Comparison of ENCODE assay signal across 1 cellular context in the genomic region with DNA sequence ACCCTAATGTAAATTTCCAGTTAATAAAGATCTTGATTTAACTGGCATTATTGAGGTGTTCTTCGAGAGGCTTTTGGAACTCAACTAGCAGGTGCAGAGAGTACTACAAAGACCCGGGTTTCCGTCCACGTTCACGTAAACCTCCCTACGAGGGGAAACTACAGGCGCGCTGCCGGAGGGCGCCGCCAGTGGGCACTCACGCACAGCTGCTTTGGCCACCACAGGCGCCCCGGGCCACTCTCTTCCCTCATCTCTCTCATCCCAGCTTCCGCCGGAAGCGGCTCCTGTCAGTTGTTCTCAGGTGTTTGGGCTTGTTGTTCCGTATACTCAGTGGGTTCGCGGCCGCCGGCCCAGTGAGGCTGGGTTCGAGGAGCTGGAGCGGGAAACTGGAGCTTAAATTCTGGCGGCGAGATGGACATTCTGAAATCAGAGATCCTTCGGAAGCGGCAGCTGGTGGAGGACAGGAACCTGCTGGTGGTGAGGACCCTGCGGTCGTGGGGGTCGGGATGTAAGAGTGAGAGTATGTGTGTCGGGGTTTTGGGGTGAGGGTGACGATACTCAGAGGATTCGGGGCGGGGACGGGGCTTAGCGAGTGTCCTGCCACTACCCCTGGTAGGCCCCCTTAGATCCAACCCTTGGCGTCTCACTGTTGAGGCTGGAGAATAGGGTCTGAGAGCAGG.
A peak's percentile ranks its signal among the peaks of the same experiment; 100 is the strongest.
TF ChIP-seq lines count a peak whose summit lies in the region.

Gene PRPF18, plus strand, starts transcription at position 290 of the 680 bp plus-strand sequence. Its CDS starts 122 bp downstream, at position 412.

TF ChIP-seq in HEK293, 187 proteins besides CTCF, POLR2A, EP300 and RAD21 (continued from another document and continues in another):
- no peak for TF ChIP-seq ZNF354C (tag by site-specific recombination; IDR thresholded peaks at IDR 0.05; ENCODE audit: borderline replicate concordance, low read depth)
- TF ChIP-seq, protein P1, sequence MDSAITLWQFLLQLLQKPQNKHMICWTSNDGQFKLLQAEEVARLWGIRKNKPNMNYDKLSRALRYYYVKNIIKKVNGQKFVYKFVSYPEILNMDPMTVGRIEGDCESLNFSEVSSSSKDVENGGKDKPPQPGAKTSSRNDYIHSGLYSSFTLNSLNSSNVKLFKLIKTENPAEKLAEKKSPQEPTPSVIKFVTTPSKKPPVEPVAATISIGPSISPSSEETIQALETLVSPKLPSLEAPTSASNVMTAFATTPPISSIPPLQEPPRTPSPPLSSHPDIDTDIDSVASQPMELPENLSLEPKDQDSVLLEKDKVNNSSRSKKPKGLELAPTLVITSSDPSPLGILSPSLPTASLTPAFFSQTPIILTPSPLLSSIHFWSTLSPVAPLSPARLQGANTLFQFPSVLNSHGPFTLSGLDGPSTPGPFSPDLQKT (IDR thresholded peaks at IDR 0.05; ENCODE audit: borderline replicate concordance, low read depth, low read length), result no peak
- TF ChIP-seq ZNF596 (tag by site-specific recombination; IDR thresholded peaks at IDR 0.05), result no peak
- TF ChIP-seq, protein P2, sequence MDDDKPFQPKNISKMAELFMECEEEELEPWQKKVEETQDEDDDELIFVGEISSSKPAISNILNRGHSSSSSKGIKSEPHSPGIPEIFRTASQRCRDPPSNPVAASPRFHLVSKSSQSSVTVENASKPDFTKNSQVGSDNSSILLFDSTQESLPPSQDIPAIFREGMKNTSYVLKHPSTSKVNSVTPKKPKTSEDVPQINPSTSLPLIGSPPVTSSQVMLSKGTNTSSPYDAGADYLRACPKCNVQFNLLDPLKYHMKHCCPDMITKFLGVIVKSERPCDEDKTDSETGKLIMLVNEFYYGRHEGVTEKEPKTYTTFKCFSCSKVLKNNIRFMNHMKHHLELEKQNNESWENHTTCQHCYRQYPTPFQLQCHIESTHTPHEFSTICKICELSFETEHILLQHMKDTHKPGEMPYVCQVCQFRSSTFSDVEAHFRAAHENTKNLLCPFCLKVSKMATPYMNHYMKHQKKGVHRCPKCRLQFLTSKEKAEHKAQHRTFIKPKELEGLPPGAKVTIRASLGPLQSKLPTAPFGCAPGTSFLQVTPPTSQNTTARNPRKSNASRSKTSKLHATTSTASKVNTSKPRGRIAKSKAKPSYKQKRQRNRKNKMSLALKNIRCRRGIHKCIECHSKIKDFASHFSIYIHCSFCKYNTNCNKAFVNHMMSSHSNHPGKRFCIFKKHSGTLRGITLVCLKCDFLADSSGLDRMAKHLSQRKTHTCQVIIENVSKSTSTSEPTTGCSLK (tag by site-specific recombination; IDR thresholded peaks at IDR 0.05), result no peak
- TF ChIP-seq, protein P3, sequence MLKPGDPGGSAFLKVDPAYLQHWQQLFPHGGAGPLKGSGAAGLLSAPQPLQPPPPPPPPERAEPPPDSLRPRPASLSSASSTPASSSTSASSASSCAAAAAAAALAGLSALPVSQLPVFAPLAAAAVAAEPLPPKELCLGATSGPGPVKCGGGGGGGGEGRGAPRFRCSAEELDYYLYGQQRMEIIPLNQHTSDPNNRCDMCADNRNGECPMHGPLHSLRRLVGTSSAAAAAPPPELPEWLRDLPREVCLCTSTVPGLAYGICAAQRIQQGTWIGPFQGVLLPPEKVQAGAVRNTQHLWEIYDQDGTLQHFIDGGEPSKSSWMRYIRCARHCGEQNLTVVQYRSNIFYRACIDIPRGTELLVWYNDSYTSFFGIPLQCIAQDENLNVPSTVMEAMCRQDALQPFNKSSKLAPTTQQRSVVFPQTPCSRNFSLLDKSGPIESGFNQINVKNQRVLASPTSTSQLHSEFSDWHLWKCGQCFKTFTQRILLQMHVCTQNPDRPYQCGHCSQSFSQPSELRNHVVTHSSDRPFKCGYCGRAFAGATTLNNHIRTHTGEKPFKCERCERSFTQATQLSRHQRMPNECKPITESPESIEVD (tag by site-specific recombination; IDR thresholded peaks at IDR 0.05), result no peak
- 0 out of 2 replicates have a peak, but pooled peaks have one; percentile 17 for TF ChIP-seq ZNF623 (tag by site-specific recombination; IDR thresholded peaks at IDR 0.05)
- no peak for TF ChIP-seq ZNF239 (tag by site-specific recombination; IDR thresholded peaks at IDR 0.05)
- no peak for TF ChIP-seq ZNF404 (tag by site-specific recombination; IDR thresholded peaks at IDR 0.05)
- peak; percentile 76; the same call in 1 of the 2 replicates for TF ChIP-seq ZFP37 (tag by site-specific recombination; IDR thresholded peaks at IDR 0.05)
- peak; percentile 37; the same call in 1 of the 2 replicates for TF ChIP-seq GLIS2 (tag by site-specific recombination; IDR thresholded peaks at IDR 0.05)
- TF ChIP-seq GLIS1 (tag by site-specific recombination; IDR thresholded peaks at IDR 0.05), result peak; percentile 57; the same call in 1 of the 2 replicates
- TF ChIP-seq ZNF202 (tag by site-specific recombination; IDR thresholded peaks at IDR 0.05; ENCODE audit: borderline replicate concordance), result no peak
- TF ChIP-seq ZNF843 (tag by site-specific recombination; IDR thresholded peaks at IDR 0.05), result peak; percentile 57
- 0 out of 2 replicates have a peak, but pooled peaks have one; percentile 51 for TF ChIP-seq ZFP69B (tag by site-specific recombination; IDR thresholded peaks at IDR 0.05)
- TF ChIP-seq, protein P4, sequence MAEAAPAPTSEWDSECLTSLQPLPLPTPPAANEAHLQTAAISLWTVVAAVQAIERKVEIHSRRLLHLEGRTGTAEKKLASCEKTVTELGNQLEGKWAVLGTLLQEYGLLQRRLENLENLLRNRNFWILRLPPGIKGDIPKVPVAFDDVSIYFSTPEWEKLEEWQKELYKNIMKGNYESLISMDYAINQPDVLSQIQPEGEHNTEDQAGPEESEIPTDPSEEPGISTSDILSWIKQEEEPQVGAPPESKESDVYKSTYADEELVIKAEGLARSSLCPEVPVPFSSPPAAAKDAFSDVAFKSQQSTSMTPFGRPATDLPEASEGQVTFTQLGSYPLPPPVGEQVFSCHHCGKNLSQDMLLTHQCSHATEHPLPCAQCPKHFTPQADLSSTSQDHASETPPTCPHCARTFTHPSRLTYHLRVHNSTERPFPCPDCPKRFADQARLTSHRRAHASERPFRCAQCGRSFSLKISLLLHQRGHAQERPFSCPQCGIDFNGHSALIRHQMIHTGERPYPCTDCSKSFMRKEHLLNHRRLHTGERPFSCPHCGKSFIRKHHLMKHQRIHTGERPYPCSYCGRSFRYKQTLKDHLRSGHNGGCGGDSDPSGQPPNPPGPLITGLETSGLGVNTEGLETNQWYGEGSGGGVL (tag by site-specific recombination; IDR thresholded peaks at IDR 0.05), result no peak
- TF ChIP-seq ZNF48 (tag by site-specific recombination; IDR thresholded peaks at IDR 0.05), result no peak
- TF ChIP-seq ZNF157 (tag by site-specific recombination; IDR thresholded peaks at IDR 0.05), result no peak
- TF ChIP-seq ZEB2 (tag by site-specific recombination; IDR thresholded peaks at IDR 0.05), result peak; percentile 72
- TF ChIP-seq ZNF837 (tag by site-specific recombination; IDR thresholded peaks at IDR 0.05), result no peak
- TF ChIP-seq FEZF1 (tag by site-specific recombination; IDR thresholded peaks at IDR 0.05), result no peak
- TF ChIP-seq ZNF677 (tag by site-specific recombination; IDR thresholded peaks at IDR 0.05), result no peak
- no peak for TF ChIP-seq ZNF302 (tag by site-specific recombination; IDR thresholded peaks at IDR 0.05; ENCODE audit: low read depth)
- peak; percentile 29; the same call in 1 of the 2 replicates for TF ChIP-seq ZNF558 (tag by site-specific recombination; IDR thresholded peaks at IDR 0.05)
- TF ChIP-seq ZNF366 (tag by site-specific recombination; conservative IDR thresholded peaks at IDR 0.05), result no peak
- TF ChIP-seq, protein P5, sequence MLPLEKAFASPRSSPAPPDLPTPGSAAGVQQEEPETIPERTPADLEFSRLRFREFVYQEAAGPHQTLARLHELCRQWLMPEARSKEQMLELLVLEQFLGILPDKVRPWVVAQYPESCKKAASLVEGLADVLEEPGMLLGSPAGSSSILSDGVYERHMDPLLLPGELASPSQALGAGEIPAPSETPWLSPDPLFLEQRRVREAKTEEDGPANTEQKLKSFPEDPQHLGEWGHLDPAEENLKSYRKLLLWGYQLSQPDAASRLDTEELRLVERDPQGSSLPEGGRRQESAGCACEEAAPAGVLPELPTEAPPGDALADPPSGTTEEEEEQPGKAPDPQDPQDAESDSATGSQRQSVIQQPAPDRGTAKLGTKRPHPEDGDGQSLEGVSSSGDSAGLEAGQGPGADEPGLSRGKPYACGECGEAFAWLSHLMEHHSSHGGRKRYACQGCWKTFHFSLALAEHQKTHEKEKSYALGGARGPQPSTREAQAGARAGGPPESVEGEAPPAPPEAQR (tag by site-specific recombination; IDR thresholded peaks at IDR 0.05), result no peak
- no peak for TF ChIP-seq GLI4 (tag by site-specific recombination; IDR thresholded peaks at IDR 0.05)
- no peak for TF ChIP-seq ZBTB10 (tag by site-specific recombination; IDR thresholded peaks at IDR 0.05)
- peak; percentile 62; the same call in 1 of the 2 replicates for TF ChIP-seq ZBTB6 (tag by site-specific recombination; IDR thresholded peaks at IDR 0.05)
- no peak for TF ChIP-seq ZNF132 (tag by site-specific recombination; IDR thresholded peaks at IDR 0.05; ENCODE audit: borderline replicate concordance)
- TF ChIP-seq, protein P6, sequence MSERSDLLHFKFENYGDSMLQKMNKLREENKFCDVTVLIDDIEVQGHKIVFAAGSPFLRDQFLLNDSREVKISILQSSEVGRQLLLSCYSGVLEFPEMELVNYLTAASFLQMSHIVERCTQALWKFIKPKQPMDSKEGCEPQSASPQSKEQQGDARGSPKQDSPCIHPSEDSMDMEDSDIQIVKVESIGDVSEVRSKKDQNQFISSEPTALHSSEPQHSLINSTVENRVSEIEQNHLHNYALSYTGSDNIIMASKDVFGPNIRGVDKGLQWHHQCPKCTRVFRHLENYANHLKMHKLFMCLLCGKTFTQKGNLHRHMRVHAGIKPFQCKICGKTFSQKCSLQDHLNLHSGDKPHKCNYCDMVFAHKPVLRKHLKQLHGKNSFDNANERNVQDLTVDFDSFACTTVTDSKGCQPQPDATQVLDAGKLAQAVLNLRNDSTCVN (tag by site-specific recombination; optimal IDR thresholded peaks at IDR 0.05), result peak; percentile 37
- TF ChIP-seq MEIS1 (CRISPR knock-in tag; IDR thresholded peaks at IDR 0.05; ENCODE audit: borderline replicate concordance), result no peak
- no peak; the same call in 1 of the 2 replicates for TF ChIP-seq TSHZ1 (tag by site-specific recombination; IDR thresholded peaks at IDR 0.05; ENCODE audit: borderline replicate concordance)
- TF ChIP-seq, protein P7, sequence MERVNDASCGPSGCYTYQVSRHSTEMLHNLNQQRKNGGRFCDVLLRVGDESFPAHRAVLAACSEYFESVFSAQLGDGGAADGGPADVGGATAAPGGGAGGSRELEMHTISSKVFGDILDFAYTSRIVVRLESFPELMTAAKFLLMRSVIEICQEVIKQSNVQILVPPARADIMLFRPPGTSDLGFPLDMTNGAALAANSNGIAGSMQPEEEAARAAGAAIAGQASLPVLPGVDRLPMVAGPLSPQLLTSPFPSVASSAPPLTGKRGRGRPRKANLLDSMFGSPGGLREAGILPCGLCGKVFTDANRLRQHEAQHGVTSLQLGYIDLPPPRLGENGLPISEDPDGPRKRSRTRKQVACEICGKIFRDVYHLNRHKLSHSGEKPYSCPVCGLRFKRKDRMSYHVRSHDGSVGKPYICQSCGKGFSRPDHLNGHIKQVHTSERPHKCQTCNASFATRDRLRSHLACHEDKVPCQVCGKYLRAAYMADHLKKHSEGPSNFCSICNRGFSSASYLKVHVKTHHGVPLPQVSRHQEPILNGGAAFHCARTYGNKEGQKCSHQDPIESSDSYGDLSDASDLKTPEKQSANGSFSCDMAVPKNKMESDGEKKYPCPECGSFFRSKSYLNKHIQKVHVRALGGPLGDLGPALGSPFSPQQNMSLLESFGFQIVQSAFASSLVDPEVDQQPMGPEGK (tag by site-specific recombination; IDR thresholded peaks at IDR 0.05), result no peak
- peak; percentile 77 for TF ChIP-seq ZNF324 (tag by site-specific recombination; IDR thresholded peaks at IDR 0.05)
- TF ChIP-seq ZNF211 (tag by site-specific recombination; IDR thresholded peaks at IDR 0.05; ENCODE audit: low read depth), result no peak
